Comparison of ENCODE assay signal across 8 cellular contexts in the genomic region with DNA sequence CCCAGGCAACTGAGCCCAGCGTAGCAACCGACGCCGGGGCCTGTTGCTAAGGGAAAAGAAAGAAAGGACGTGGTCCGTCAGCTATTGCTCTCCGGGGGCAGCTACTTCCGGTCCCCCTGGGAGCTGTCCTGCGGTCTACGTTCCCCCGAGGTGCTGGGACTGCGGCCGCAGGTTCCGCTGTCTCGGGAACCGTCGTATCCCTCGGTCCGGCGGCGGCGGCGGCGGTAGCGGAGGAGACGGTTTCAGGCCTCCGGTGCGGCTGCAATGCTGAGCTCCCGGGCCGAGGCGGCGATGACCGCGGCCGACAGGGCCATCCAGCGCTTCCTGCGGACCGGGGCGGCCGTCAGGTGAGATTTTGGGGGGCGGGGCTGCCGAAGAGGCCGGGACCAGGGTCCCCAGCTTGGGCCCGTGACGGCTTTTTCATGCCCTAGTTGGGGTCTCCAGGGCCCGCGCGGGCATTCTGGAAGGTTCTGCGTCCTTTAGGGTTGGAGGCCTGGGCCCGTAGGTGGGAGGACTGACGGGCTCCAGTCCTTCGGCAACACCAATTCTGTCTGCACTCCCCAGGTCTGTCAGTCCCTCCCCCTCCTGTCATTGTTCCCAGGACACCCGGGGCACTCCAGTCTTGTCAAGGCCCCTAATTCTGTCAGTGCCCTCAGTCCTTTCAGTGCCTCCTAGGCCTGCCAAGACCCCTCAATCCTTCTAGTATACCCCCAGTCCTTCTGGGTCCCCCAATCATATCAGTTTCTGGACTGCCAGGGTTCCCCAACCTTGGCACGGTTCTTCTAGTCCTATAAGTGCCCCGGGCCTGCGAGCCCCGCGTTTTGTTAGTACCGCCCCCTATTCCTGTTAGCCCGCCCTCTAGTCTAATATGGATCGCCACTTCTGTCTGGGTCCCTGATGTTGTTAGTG. TPM values are rescaled to one million over a fixed set of nuclear protein-coding genes. Genes with fewer than 3 reads are reported as not detected.
A peak's percentile ranks its signal among the peaks of the same experiment; 100 is the strongest.
DNase-seq lines count a peak whose midpoint lies in the region; ATAC-seq, FAIRE-seq and TF ChIP-seq lines count a peak whose summit lies in the region.

A gene with protein sequence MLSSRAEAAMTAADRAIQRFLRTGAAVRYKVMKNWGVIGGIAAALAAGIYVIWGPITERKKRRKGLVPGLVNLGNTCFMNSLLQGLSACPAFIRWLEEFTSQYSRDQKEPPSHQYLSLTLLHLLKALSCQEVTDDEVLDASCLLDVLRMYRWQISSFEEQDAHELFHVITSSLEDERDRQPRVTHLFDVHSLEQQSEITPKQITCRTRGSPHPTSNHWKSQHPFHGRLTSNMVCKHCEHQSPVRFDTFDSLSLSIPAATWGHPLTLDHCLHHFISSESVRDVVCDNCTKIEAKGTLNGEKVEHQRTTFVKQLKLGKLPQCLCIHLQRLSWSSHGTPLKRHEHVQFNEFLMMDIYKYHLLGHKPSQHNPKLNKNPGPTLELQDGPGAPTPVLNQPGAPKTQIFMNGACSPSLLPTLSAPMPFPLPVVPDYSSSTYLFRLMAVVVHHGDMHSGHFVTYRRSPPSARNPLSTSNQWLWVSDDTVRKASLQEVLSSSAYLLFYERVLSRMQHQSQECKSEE (plus strand): TSS at position 162 of the 909 bp plus-strand sequence. CDS start 103 bp downstream, at position 265.

- TF ChIP-seq POLR2A in endothelial cell of umbilical vein (IDR thresholded peaks at IDR 0.05; ENCODE audit: low read depth, low read length): peak; percentile 1

- H3K27ac Mint-ChIP-seq in Caco-2 (ENCODE audit: unreplicated experiment): peak within 1 kb of the TSS; percentile 88

- H3K4me3 ChIP-seq in Caco-2 (ENCODE audit: low read depth, low read length): peak within 1 kb of the TSS; percentile 75
- peak within 1 kb of the TSS; percentile 72 to 93 (median 88) for H3K4me3 ChIP-seq in endothelial cell of umbilical vein (replicated peaks in 1 of 3; ENCODE audit: insufficient read depth in 1 of 3, low read depth in 1 of 3, low read length in 3 of 3)

- peaks cover 10% of the 10 kb centered on the region for H3K4me1 Mint-ChIP-seq in Caco-2 (ENCODE audit: low read depth, unreplicated experiment)

- H3K36me3 Mint-ChIP-seq in Caco-2 (ENCODE audit: insufficient read depth, unreplicated experiment): no peaks in the 10 kb centered on the region

- H3K27me3 Mint-ChIP-seq in Caco-2 (ENCODE audit: insufficient read depth, unreplicated experiment): no peaks in the 10 kb centered on the region

- peak within 1 kb of the TSS; percentile 22 for H3K27ac ChIP-seq in endothelial cell of umbilical vein (ENCODE audit: insufficient read depth, low read depth, low read length)

- H2AFZ ChIP-seq in endothelial cell of umbilical vein (ENCODE audit: low read depth, low read length): peak within 1 kb of the TSS; percentile 96

- H3K9me1 ChIP-seq in endothelial cell of umbilical vein (replicated peaks; ENCODE audit: control insufficient read depth, extremely low read depth, insufficient read depth, low read length): no peaks in the 10 kb centered on the region

- H3K27me3 ChIP-seq in Caco-2 (replicated peaks; ENCODE audit: control insufficient read depth, insufficient read depth, low read length) (no peaks in the 10 kb centered on the region), endothelial cell of umbilical vein (ENCODE audit: control insufficient read depth in 2 of 2, insufficient read depth in 2 of 2, low read length in 2 of 2) (no peaks in the 10 kb centered on the region)

- peak within 1 kb of the TSS; percentile 83 for H3K9ac ChIP-seq in endothelial cell of umbilical vein (replicated peaks; ENCODE audit: extremely low read depth, insufficient read depth, low read length)

- POLR2A ChIA-PET in Caco-2 (lab: Charles Lee): interaction anchor here (0.6 kb wide), 1 partner anchor 85 kb away, joined by 3 read pairs; no protein-coding TSS in a partner anchor
- POLR2A ChIA-PET in endothelial cell of umbilical vein (lab: Charles Lee): no interaction called here

- peak; percentile 69 for ATAC-seq in GM21360 (IDR thresholded peaks at IDR 0.05; ENCODE audit: unreplicated experiment)

- peak; percentile 62 for FAIRE-seq in endothelial cell of umbilical vein (lab: Jason Lieb, UNC)

- intact Hi-C loops in Caco-2 (cut with micrococcal nuclease; ENCODE audit: unreplicated experiment) (loop anchor here (2.0 kb wide), 1 partner anchor 40 kb away; the partner anchor contains the start of gene ALKBH2), endothelial cell of umbilical vein (cut with micrococcal nuclease) (loop anchor here (1.0 kb wide), 2 partner anchors 41 to 491 kb away; partner anchors contain the start of genes ALKBH2 and SART3)

- BruUV-seq in Caco-2 (replicated peaks; lab: Mats Ljungman, UMichigan) (no TSS peak), endothelial cell of umbilical vein (replicated peaks; lab: Mats Ljungman, UMichigan) (no TSS peak)

- H3K4me1 ChIP-seq in Caco-2 (0 out of 2 replicates have a peak, but pooled peaks cover 9% of the 10 kb centered on the region), endothelial cell of umbilical vein (ENCODE audit: control insufficient read depth, extremely low read depth, insufficient read depth, low read length) (peaks cover 10% of the 10 kb centered on the region)

- H3K79me2 ChIP-seq in endothelial cell of umbilical vein (ENCODE audit: control insufficient read depth, insufficient read depth, low read length): no peaks in the 10 kb centered on the region

- H4K20me1 ChIP-seq in endothelial cell of umbilical vein (replicated peaks; ENCODE audit: control insufficient read depth, extremely low read depth, insufficient read depth, low read length): no peaks in the 10 kb centered on the region

- TF ChIP-seq CTCF in Caco-2 (IDR thresholded peaks at IDR 0.05; ENCODE audit: insufficient read depth in 1 of 2, low read depth in 1 of 2, low read length in 1 of 2, severe bottlenecking in 1 of 2, unreplicated experiment in 1 of 2): no peak
- no peak for TF ChIP-seq CTCF in endothelial cell of umbilical vein (IDR thresholded peaks at IDR 0.05; ENCODE audit: extremely low read depth in 1 of 2, insufficient read depth in 1 of 2, low read depth in 1 of 2, low read length in 2 of 2)

- DNase-seq in Caco-2 (peak; percentile 84 to 87), HT-29 (ENCODE audit: low spot score) (peak; percentile 85), NOMO-1 treated with dmso at 0.1 percent for 144 hours (lab: John Stamatoyannopoulos, UW; ENCODE audit: unreplicated experiment) (peak; percentile 73), endothelial cell of umbilical vein (ENCODE audit: low read depth, low spot score) (peak; percentile 77), midbrain (lab: John Stamatoyannopoulos, UW) (peak; percentile 88)
- peak; percentile 84 for DNase-seq in activated CD8-positive, alpha-beta memory T cell treated with anti-CD3 and anti-CD28 coated beads, Interleukin-2, amount 50 U/mL, for 4 hours
- peak; percentile 64 to 65 for DNase-seq in stimulated activated CD8-positive, alpha-beta memory T cell treated with anti-CD3 and anti-CD28 coated beads, Interleukin-15, amount 100 ng/mL, for 4 hours (ENCODE audit: low read depth in 2 of 2)

- H3K9me3 ChIP-seq in Caco-2: no peaks in the 10 kb centered on the region
- no peaks in the 10 kb centered on the region for H3K9me3 ChIP-seq in endothelial cell of umbilical vein (replicated peaks; ENCODE audit: control insufficient read depth, insufficient read depth, low read length)

- H3K9me3 Mint-ChIP-seq in Caco-2 (ENCODE audit: unreplicated experiment): no peaks in the 10 kb centered on the region

- H3K36me3 ChIP-seq in Caco-2 (ENCODE audit: control insufficient read depth, insufficient read depth, low read length): no peaks in the 10 kb centered on the region
- H3K36me3 ChIP-seq in endothelial cell of umbilical vein (ENCODE audit: control insufficient read depth in 2 of 2, extremely low read depth in 1 of 2, insufficient read depth in 2 of 2, low read length in 2 of 2): peaks cover 0 to 3% of the 10 kb centered on the region in 2 experiments

- peak within 1 kb of the TSS; percentile 96 for H3K4me3 Mint-ChIP-seq in Caco-2 (ENCODE audit: unreplicated experiment)

- dilution Hi-C loops in endothelial cell of umbilical vein (cut with MboI; ENCODE audit: extremely low pct_ligation_motif_present, low sequenced_read_pairs): no loop called here

- peak within 1 kb of the TSS; percentile 76 for H3K4me2 ChIP-seq in endothelial cell of umbilical vein (ENCODE audit: insufficient read depth, low read length)

- CTCF ChIA-PET in Caco-2 (lab: Charles Lee) (no interaction called here), endothelial cell of umbilical vein (lab: Charles Lee) (interaction anchor here (0.6 to 1.7 kb wide), 5 partner anchors 34 to 59 kb away, joined by 3 to 6 read pairs (median 3); partner anchors contain the start of gene ALKBH2)

TF ChIP-seq in endothelial cell of umbilical vein, 7 proteins besides CTCF, POLR2A, EP300 and RAD21:
- peak; percentile 68 for TF ChIP-seq POLR2AphosphoS5 (IDR thresholded peaks at IDR 0.05; ENCODE audit: insufficient read depth, low read depth, low read length)
- TF ChIP-seq MAX (IDR thresholded peaks at IDR 0.05; ENCODE audit: insufficient read depth, insufficient read length): no peak
- no peak for TF ChIP-seq MYC (IDR thresholded peaks at IDR 0.05; ENCODE audit: low read depth, low read length)

RNA-seq across cellular contexts. Expression of the gene that starts here (rescaled TPM):
- 11.9 and 12.3 TPM in 2 replicates for total RNA-seq in Caco-2 (2022)
- total RNA-seq in HT-29 (2014; rRNA removed; shearing (Covaris generic)): 6.2 and 15.5 TPM in 2 replicates
- 12.9 and 14.2 TPM in 2 replicates for total RNA-seq in endothelial cell of umbilical vein
- polyA plus RNA-seq in endothelial cell of umbilical vein: 24.3 and 34.7 TPM in 2 replicates
- polyA plus RNA-seq in endothelial cell of umbilical vein (2011; cell fraction: cytosol; rRNA removed): 11.6 and 13.8 TPM in 2 replicates
- 21.8 and 24.3 TPM in 2 replicates for polyA plus RNA-seq in endothelial cell of umbilical vein (2011; cell fraction: nucleus; rRNA removed)
- polyA plus RNA-seq in endothelial cell of umbilical vein (2012): 7.3 TPM in 2 replicates
- 23.1 and 36.3 TPM in 2 replicates for polyA minus RNA-seq in endothelial cell of umbilical vein
- polyA minus RNA-seq in endothelial cell of umbilical vein (2011; cell fraction: cytosol; rRNA and poly(A)+ RNA removed): 5.9 TPM
- 7.0 and 12.3 TPM in 2 replicates for polyA minus RNA-seq in endothelial cell of umbilical vein (2011; cell fraction: nucleus; rRNA and poly(A)+ RNA removed)

Comparison
In these comparisons a context has a peak if more than half of its experiments do, and no peak if none do; other contexts are left out.
1. Peak in every context shown above with its lines: DNase-seq, ATAC-seq, H3K4me3 ChIP-seq and H3K27ac ChIP-seq.